In the genomic region with DNA sequence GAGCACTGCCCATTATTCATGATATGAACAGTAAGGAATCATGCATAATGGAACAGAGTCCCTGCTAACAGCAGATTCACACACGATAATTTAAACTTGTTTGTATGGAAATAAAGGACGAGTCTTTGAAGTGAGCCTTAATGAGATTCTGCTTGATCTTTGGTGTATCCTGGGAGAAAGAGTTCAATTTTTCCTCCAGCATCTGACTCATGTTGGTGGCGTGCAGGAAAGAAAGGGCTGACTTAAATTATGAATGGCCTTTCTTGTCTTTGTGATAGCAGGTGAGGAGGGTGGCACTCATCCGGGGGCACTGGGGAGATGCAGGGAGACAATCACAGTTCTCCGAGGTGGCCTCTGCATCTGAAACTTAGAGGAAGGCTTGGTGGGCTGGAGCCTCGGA, we compare ENCODE assay signal across 24 cellular contexts.
"Had no signal": no experiment of that assay in that cellular context is flagged by ENCODE, and none has a peak within 500 bp of the region (broad histone marks: within the 10 kb centered on the region; RNA-seq: fewer than 3 reads in every experiment).

No MANE protein-coding gene starts in this region.

- H3K4me3 ChIP-seq: colonic mucosa, esophagus muscularis mucosa, gastroesophageal sphincter, lung, ovary, psoas muscle, sigmoid colon, stomach, thyroid gland had no signal

- FAIRE-seq: endothelial cell of umbilical vein, keratinocyte had no signal

- H3K4me1 ChIP-seq: colonic mucosa, foreskin keratinocyte, gastroesophageal sphincter, psoas muscle, sigmoid colon had no signal

- H3K4me1 Mint-ChIP-seq: memory B cell; natural killer cell; stimulated activated effector memory CD8-positive, alpha-beta T cell treated with anti-CD3 and anti-CD28 coated beads, Interleukin-12 subunit alpha, Interleukin-12 subunit beta, amount 100 ng/mL, for 72 hours had no signal

- H3K4me3 Mint-ChIP-seq: dendritic cell treated with granulocyte-macrophage colony-stimulating factor and Interleukin-4, amounts not matched to agents 40 ng/mL and 50 ng/mL, for 4 days; memory B cell; natural killer cell; stimulated activated effector memory CD8-positive, alpha-beta T cell treated with anti-CD3 and anti-CD28 coated beads, Interleukin-12 subunit alpha, Interleukin-12 subunit beta, amount 100 ng/mL, for 72 hours had no signal

- H3K27ac Mint-ChIP-seq: dendritic cell treated with granulocyte-macrophage colony-stimulating factor and Interleukin-4, amounts not matched to agents 40 ng/mL and 50 ng/mL, for 4 days; memory B cell; natural killer cell; stimulated activated effector memory CD8-positive, alpha-beta T cell treated with anti-CD3 and anti-CD28 coated beads, Interleukin-12 subunit alpha, Interleukin-12 subunit beta, amount 100 ng/mL, for 72 hours had no signal

- H3K36me3 ChIP-seq: colonic mucosa, esophagus muscularis mucosa, gastroesophageal sphincter, ovary, sigmoid colon, stomach, thyroid gland had no signal

- H3K9me3 Mint-ChIP-seq: dendritic cell treated with granulocyte-macrophage colony-stimulating factor and Interleukin-4, amounts not matched to agents 40 ng/mL and 50 ng/mL, for 4 days; natural killer cell; stimulated activated effector memory CD8-positive, alpha-beta T cell treated with anti-CD3 and anti-CD28 coated beads, Interleukin-12 subunit alpha, Interleukin-12 subunit beta, amount 100 ng/mL, for 72 hours had no signal

- H3K27ac ChIP-seq: colonic mucosa, esophagus muscularis mucosa, foreskin keratinocyte, gastroesophageal sphincter, ovary, psoas muscle, sigmoid colon, stomach had no signal

- DNase-seq: colonic mucosa; effector memory CD4-positive, alpha-beta T cell; foreskin keratinocyte; natural killer cell; occipital lobe; ovary; posterior cingulate gyrus; psoas muscle; right cardiac atrium; sigmoid colon; stimulated activated CD4-positive, alpha-beta T cell treated with anti-CD3 and anti-CD28 coated beads, Interleukin-2, amount 100 ng/mL, for 24 hours; stimulated activated CD4-positive, alpha-beta T cell treated with anti-CD3 and anti-CD28 coated beads, Interleukin-4, amount 100 ng/mL, for 24 hours; stimulated activated naive CD4-positive, alpha-beta T cell treated with Interleukin-2 at 50 U/mL for 16 hours; trophoblast cell had no signal

- ATAC-seq: foreskin keratinocyte, gastroesophageal sphincter, psoas muscle had no signal

- H3K36me3 Mint-ChIP-seq: natural killer cell; stimulated activated effector memory CD8-positive, alpha-beta T cell treated with anti-CD3 and anti-CD28 coated beads, Interleukin-12 subunit alpha, Interleukin-12 subunit beta, amount 100 ng/mL, for 72 hours had no signal

- H3K27me3 ChIP-seq: colonic mucosa, esophagus muscularis mucosa, foreskin keratinocyte, gastroesophageal sphincter, ovary, sigmoid colon, stomach, thyroid gland had no signal

- H3K9me3 ChIP-seq: colonic mucosa, ovary, psoas muscle, sigmoid colon, stomach, thyroid gland had no signal

- H3K27me3 Mint-ChIP-seq: dendritic cell treated with granulocyte-macrophage colony-stimulating factor and Interleukin-4, amounts not matched to agents 40 ng/mL and 50 ng/mL, for 4 days had no signal
